Comparison of ENCODE assay signal across 19 cellular contexts in the genomic region with DNA sequence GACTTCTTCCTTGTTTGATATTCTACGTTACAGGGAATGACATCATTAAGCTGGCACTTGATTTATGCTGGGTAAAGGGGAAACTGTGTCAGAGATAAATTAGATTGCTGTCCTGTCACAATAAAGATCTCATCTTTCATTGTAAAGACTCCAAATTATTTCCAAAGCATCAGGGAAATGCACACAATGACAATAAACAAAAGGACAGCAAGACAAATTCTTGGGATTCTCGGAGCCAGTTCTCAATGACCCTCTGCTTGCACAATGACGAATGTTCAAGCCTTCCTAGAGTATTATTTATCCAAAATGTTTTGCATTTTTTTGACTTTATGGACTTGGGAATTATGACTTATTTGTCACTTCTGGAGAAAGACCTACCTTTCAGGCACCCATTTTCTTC.
"Had no signal": no experiment of that assay in that cellular context is flagged by ENCODE, and none has a peak within 500 bp of the region (broad histone marks: within the 10 kb centered on the region; RNA-seq: fewer than 3 reads in every experiment).

No MANE protein-coding gene starts in this region.

- H3K4me1 Mint-ChIP-seq: IgD-negative memory B cell had no signal

- H3K27me3 ChIP-seq: SJSA1 had no signal

- H3K36me3 Mint-ChIP-seq: IgD-negative memory B cell had no signal

- H3K4me1 ChIP-seq: SJSA1 had no signal

- H3K27ac ChIP-seq: KMS-11, SJSA1, SK-N-MC had no signal

- H3K9me3 ChIP-seq: SJSA1 had no signal

- H3K36me3 ChIP-seq: SJSA1 had no signal

- ATAC-seq: K562 had no signal

- H3K27me3 Mint-ChIP-seq: IgD-negative memory B cell had no signal

- H3K4me2 ChIP-seq: KMS-11 had no signal

- H3K9ac ChIP-seq: KMS-11 had no signal

- H3K4me3 Mint-ChIP-seq: IgD-negative memory B cell had no signal

- DNase-seq: Kasumi-1, MM.1S, NCI-H1092 treated with DMSO at 0.1 percent for 48 hours, NCI-H1436, NCI-H187, NCI-H2029, NCI-H2081 treated with DMSO at 0.1 percent for 48 hours, NCI-H2227 treated with DMSO at 0.1 percent for 48 hours, NCI-H524, NCI-H526 treated with DMSO at 0.1 percent for 48 hours, NCI-H774, Right ventricle myocardium superior, RPMI8226, SIG-M5 had no signal

- H3K27ac Mint-ChIP-seq: IgD-negative memory B cell had no signal

- H3K4me3 ChIP-seq: K562, SJSA1, SK-N-MC had no signal
